Comparison of ENCODE assay signal across 8 cellular contexts in the genomic region with DNA sequence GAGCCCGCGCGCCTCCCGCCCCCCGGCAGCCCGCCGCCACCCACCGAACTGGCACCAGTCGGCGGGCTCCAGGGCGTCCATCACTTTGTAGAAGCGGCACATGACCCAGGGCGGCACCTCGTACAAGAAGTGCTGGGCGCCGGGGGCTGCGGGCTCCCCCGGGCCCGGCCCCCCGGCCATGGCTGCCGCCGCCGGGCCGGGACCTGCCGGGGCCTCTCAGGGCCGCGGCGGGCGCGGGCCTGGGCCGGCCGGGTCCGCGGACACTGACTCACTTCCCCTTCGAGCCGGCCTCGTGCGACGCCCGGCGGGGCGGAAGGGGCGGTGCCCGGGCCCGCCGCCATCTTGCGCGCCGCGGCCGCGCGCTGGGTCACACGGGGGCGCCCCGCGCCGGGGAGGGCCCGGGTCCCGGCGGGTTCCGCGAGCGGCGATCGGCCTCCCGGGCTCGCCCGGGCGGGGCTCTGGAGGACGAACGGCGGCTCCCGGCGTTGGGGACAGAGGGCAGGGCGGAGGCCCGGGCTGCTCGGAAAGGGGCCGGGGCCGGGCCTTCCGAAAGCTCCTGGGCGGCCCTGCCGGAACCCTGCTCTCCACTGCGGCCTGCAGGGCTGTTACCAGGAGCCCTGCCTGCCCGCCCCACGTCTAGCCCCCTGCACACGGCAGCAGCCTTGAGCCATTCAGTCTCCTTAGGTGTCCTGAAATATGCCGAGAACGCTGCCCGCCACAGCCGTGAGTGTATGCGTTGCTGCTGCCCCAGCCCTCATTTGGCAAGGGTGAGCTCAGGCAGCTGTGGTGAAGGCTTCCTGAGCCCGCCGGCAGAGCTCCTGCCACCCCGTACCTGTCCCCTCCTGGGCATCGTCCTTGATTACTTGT. TPM values are rescaled to one million over a fixed set of nuclear protein-coding genes. Genes with fewer than 3 reads are reported as not detected.
A peak's percentile ranks its signal among the peaks of the same experiment; 100 is the strongest.
DNase-seq lines count a peak whose midpoint lies in the region; ATAC-seq and TF ChIP-seq lines count a peak whose summit lies in the region.

A gene (minus strand): TSS at position 270 of the 867 bp plus-strand sequence. CDS start 90 bp downstream, at position 180.

- H3K4me3 ChIP-seq in ascending aorta (peak within 1 kb of the TSS; percentile 54 to 84), psoas muscle (peak within 1 kb of the TSS; percentile 74)

- H3K9me3 ChIP-seq in ascending aorta (no peaks in the 10 kb centered on the region), psoas muscle (no peaks in the 10 kb centered on the region)

- ATAC-seq in GM19467 (IDR thresholded peaks at IDR 0.05; ENCODE audit: unreplicated experiment) (peak; percentile 56), left cardiac atrium (peak; percentile 84 to 90), psoas muscle (peak; percentile 81 to 88 (median 84))

- WGBS in psoas muscle, 3 donors = 0 to 30% (median 1%) methylated on average over 14 to 91 of the region's 96 CpGs

- H3K4me1 ChIP-seq in ascending aorta (no peaks in the 10 kb centered on the region), psoas muscle (peaks cover 3% of the 10 kb centered on the region)

- intact Hi-C loops in ascending aorta (cut with DNase I) = loop anchor here (2.0 kb wide), 1 partner anchor 77 kb away; a partner anchor contains a TSS
- intact Hi-C loops in left cardiac atrium (cut with DNase I) = no loop called here
- intact Hi-C loops in psoas muscle (cut with DNase I) = no loop called here

- peak within 1 kb of the TSS; percentile 81 to 92 for H3K27ac ChIP-seq in ascending aorta
- H3K27ac ChIP-seq in psoas muscle = peak within 1 kb of the TSS; percentile 88

- H3K27me3 ChIP-seq in ascending aorta = no peaks in the 10 kb centered on the region
- peaks cover 0 to 19% (median 0%) of the 10 kb centered on the region in 3 donors for H3K27me3 ChIP-seq in psoas muscle (ENCODE audit: insufficient read depth in 3 of 3, low read length in 2 of 3)

- H3K36me3 ChIP-seq in ascending aorta (peaks cover 11 to 21% of the 10 kb centered on the region in 2 donors), psoas muscle (ENCODE audit: insufficient read depth in 1 of 2, low read depth in 1 of 2) (peaks cover 0 to 21% of the 10 kb centered on the region in 2 donors)

- peak; percentile 87 for DNase-seq in D341Med (ENCODE audit: low spot score)
- DNase-seq in HT1080 (ENCODE audit: low read depth) = peak; percentile 27
- DNase-seq in T follicular helper cell (ENCODE audit: low read depth) = peak; percentile 24
- no peak for DNase-seq in ascending aorta (ENCODE audit: low spot score in 2 of 2)
- peak; percentile 61 for DNase-seq in left cardiac atrium
- DNase-seq in psoas muscle = peak; percentile 66 to 81
- no peak for DNase-seq in cortex of kidney (lab: John Stamatoyannopoulos, UW)

- TF ChIP-seq CTCF in ascending aorta (IDR thresholded peaks at IDR 0.05) (no peak), psoas muscle (IDR thresholded peaks at IDR 0.05) (no peak)

RNA-seq across cellular contexts. Expression of the gene that starts here (rescaled TPM):
- total RNA-seq in HT1080 (2014; rRNA removed; shearing (Covaris generic)) = 200 and 232 TPM in 2 replicates
- 146 and 149 TPM in 2 replicates for polyA plus RNA-seq in HT1080 (2015; cell fraction: cytosol; rRNA removed)
- polyA plus RNA-seq in HT1080 (2015; cell fraction: nucleus; rRNA removed) = 105 and 129 TPM in 2 replicates
- total RNA-seq in ascending aorta = 105 TPM
- 10 to 100 TPM; 47.2 to 58.6 TPM for total RNA-seq in left cardiac atrium
- total RNA-seq in psoas muscle = 100 to 1,000 TPM in 2 of 4 donors, 10 to 100 TPM in 2; 56.1 to 158 (median 101) TPM
- 100 to 1,000 TPM; 127 to 368 (median 202) TPM for polyA plus RNA-seq in psoas muscle

Comparison
In these comparisons a context has a peak if more than half of its experiments do, and no peak if none do; other contexts are left out.
1. DNase-seq: peak in D341Med (single experiment), HT1080 (single experiment), T follicular helper cell (single experiment), left cardiac atrium (single experiment) and psoas muscle (2 of 2); none in ascending aorta (0 of 2) and cortex of kidney (single experiment).
2. Peak in every context shown above with its lines, with median percentiles within 50 percentile points of each other: ATAC-seq.